12 cellular contexts compared by ENCODE assay signal in genomic region chr20:49706548-49707517, GRCh38. TPM values are rescaled to one million over a fixed set of nuclear protein-coding genes. Genes with fewer than 3 reads are reported as not detected.
A peak's percentile ranks its signal among the peaks of the same experiment; 100 is the strongest.
DNase-seq lines count a peak whose midpoint lies in the region; ATAC-seq, FAIRE-seq and TF ChIP-seq lines count a peak whose summit lies in the region.
"Had no signal": no experiment of that assay in that cellular context is flagged by ENCODE, and none has a peak within 500 bp of the region (broad histone marks: within the 10 kb centered on the region; RNA-seq: fewer than 3 reads in every experiment).

No MANE protein-coding gene starts in this region.

- no peak overlapping the region for H3K4me3 ChIP-seq in adipocyte (ENCODE audit: low read length)
- H3K4me3 ChIP-seq in kidney (ENCODE audit: low read length in 2 of 2): peak overlapping the region in 1 of 2 donors; percentile 16
- no peak overlapping the region for H3K4me3 ChIP-seq in small intestine (ENCODE audit: low read depth in 1 of 2, low read length in 2 of 2)

- no peak overlapping the region for H3K27ac Mint-ChIP-seq in activated naive CD4-positive, alpha-beta T cell treated with anti-CD3 and anti-CD28 coated beads, Interleukin-2, amount 50 U/mL, for 72 hours

- 40 to 57% (median 52%) methylated on average over 9 of the region's 9 CpGs for WGBS in small intestine, 3 donors

- ATAC-seq in HG03565 (IDR thresholded peaks at IDR 0.05; ENCODE audit: unreplicated experiment): no peak
- ATAC-seq in activated naive CD4-positive, alpha-beta T cell treated with anti-CD3 and anti-CD28 coated beads, Interleukin-2, amount 50 U/mL, for 72 hours: no peak
- no peak for ATAC-seq in HG03378 (IDR thresholded peaks at IDR 0.05; ENCODE audit: unreplicated experiment)

- H3K36me3 Mint-ChIP-seq in activated naive CD4-positive, alpha-beta T cell treated with anti-CD3 and anti-CD28 coated beads, Interleukin-2, amount 50 U/mL, for 72 hours: no peaks in the 10 kb centered on the region

- no peak for TF ChIP-seq CTCF in kidney (IDR thresholded peaks at IDR 0.05; ENCODE audit: borderline replicate concordance, extremely low read depth, insufficient read depth)

- H3K4me1 ChIP-seq in adipocyte (ENCODE audit: control insufficient read depth, insufficient read depth, low read length) (peaks cover 34% of the 10 kb centered on the region), kidney (ENCODE audit: control insufficient read depth in 1 of 2, insufficient read depth in 1 of 2, low read depth in 1 of 2, low read length in 2 of 2) (peaks cover 15 to 22% of the 10 kb centered on the region in 2 donors), small intestine (ENCODE audit: control insufficient read depth in 2 of 2, insufficient read depth in 1 of 2, low read depth in 1 of 2, low read length in 1 of 2) (peaks cover 13 to 14% of the 10 kb centered on the region in 2 donors)

- FAIRE-seq in HTR-8/SVneo (lab: Jason Lieb, UNC): peak; percentile 26
- no peak for FAIRE-seq in kidney (lab: Jason Lieb, UNC)
- no peak for FAIRE-seq in small intestine (lab: Jason Lieb, UNC)
- FAIRE-seq: G401.6 had no signal

- intact Hi-C loops in kidney (cut with DNase I): no loop called here

- H3K27me3 ChIP-seq in adipocyte (replicated peaks; ENCODE audit: control insufficient read depth, insufficient read depth, low read length) (no peaks in the 10 kb centered on the region), small intestine (ENCODE audit: control insufficient read depth in 2 of 2, insufficient read depth in 2 of 2, low read length in 2 of 2) (no peaks in the 10 kb centered on the region)

- H3K9me3 ChIP-seq in adipocyte (ENCODE audit: control insufficient read depth, low read length) (no peaks in the 10 kb centered on the region), kidney (ENCODE audit: control insufficient read depth in 1 of 2, low read length in 2 of 2) (no peaks in the 10 kb centered on the region), small intestine (ENCODE audit: control insufficient read depth, low read depth) (no peaks in the 10 kb centered on the region)

- H3K27ac ChIP-seq in kidney (ENCODE audit: low read depth in 2 of 2, low read length in 2 of 2) (peak overlapping the region; percentile 5 to 78), small intestine (ENCODE audit: low read depth in 1 of 2, low read length in 1 of 2) (peak overlapping the region; percentile 24 to 46)

- H3K9me3 Mint-ChIP-seq in activated naive CD4-positive, alpha-beta T cell treated with anti-CD3 and anti-CD28 coated beads, Interleukin-2, amount 50 U/mL, for 72 hours: no peaks in the 10 kb centered on the region

- no peaks in the 10 kb centered on the region for H3K36me3 ChIP-seq in adipocyte (ENCODE audit: control insufficient read depth, insufficient read depth, low read length, severe bottlenecking)
- H3K36me3 ChIP-seq in kidney (ENCODE audit: control insufficient read depth in 1 of 2, insufficient read depth in 2 of 2, low read length in 2 of 2): no peaks in the 10 kb centered on the region
- peaks cover 0 to 2% of the 10 kb centered on the region in 2 donors for H3K36me3 ChIP-seq in small intestine (ENCODE audit: control insufficient read depth in 2 of 2, insufficient read depth in 2 of 2, low read length in 2 of 2)

- DNase-seq in HTR-8/SVneo (ENCODE audit: insufficient read length, low spot score): no peak
- no peak for DNase-seq in adipocyte (ENCODE audit: low read depth)
- no peak for DNase-seq in kidney
- DNase-seq in small intestine: peak; percentile 61
- no peak for DNase-seq in HK-2 (ENCODE audit: unreplicated experiment)
- DNase-seq in activated naive CD4-positive, alpha-beta T cell treated with anti-CD3 and anti-CD28 coated beads, Interleukin-2, amount 50 U/mL, for 72 hours (ENCODE audit: low spot score in 2 of 2): no peak
- DNase-seq: activated gamma-delta T cell, MV-4-11, nucleus accumbens had no signal

- H3K9ac ChIP-seq in adipocyte (ENCODE audit: low read length) (peak overlapping the region; percentile 21), kidney (ENCODE audit: low read length in 2 of 2) (peak overlapping the region; percentile 24 to 52)

RNA-seq across cellular contexts. Expression of gene B4GALT5, which starts 6.8 kb away (rescaled TPM):
- 73.3 TPM for total RNA-seq in kidney
- 21.4 TPM for polyA plus RNA-seq in kidney (ENCODE audit: insufficient read depth, low read depth, low replicate concordance)
- polyA plus RNA-seq in small intestine: 10 to 100 TPM; 11.9 to 24.8 (median 16.2) TPM
- total RNA-seq in activated naive CD4-positive, alpha-beta T cell treated with anti-CD3 and anti-CD28 coated beads, Interleukin-2, amount 50 U/mL, for 72 hours: 10 to 100 TPM in 1 of 2 donors, 1 to 10 TPM in 1; 9.4 to 19.0 TPM
